Comparison of ENCODE assay signal across 9 cellular contexts in genomic region chr2:30373881-30374302, GRCh38.
A peak's percentile ranks its signal among the peaks of the same experiment; 100 is the strongest.
DNase-seq lines count a peak whose midpoint lies in the region; ATAC-seq and TF ChIP-seq lines count a peak whose summit lies in the region.
"Had no signal": no experiment of that assay in that cellular context is flagged by ENCODE, and none has a peak within 500 bp of the region (broad histone marks: within the 10 kb centered on the region; RNA-seq: fewer than 3 reads in every experiment).

No MANE protein-coding gene starts in this region.

- H3K4me3 ChIP-seq in adipocyte (ENCODE audit: low read length) (no peak overlapping the region), hepatocyte (no peak overlapping the region)

- H3K4me2 ChIP-seq in hepatocyte = no peak overlapping the region

- peak overlapping the region; percentile 58 for H3K9ac ChIP-seq in adipocyte (ENCODE audit: low read length)

- H3K4me1 ChIP-seq in adipocyte (ENCODE audit: control insufficient read depth, insufficient read depth, low read length) (peaks cover 32% of the 10 kb centered on the region), hepatocyte (ENCODE audit: insufficient read depth) (no peaks in the 10 kb centered on the region)

- no peaks in the 10 kb centered on the region for H3K9me3 ChIP-seq in adipocyte (ENCODE audit: control insufficient read depth, low read length)
- no peaks in the 10 kb centered on the region for H3K9me3 ChIP-seq in hepatocyte (ENCODE audit: low read depth)

- no peak overlapping the region for H3K27ac ChIP-seq in hepatocyte

- H3K9me2 ChIP-seq in hepatocyte (replicated peaks; ENCODE audit: insufficient read depth) = no peaks in the 10 kb centered on the region

- H3K27me3 ChIP-seq in adipocyte (replicated peaks; ENCODE audit: control insufficient read depth, insufficient read depth, low read length) = no peaks in the 10 kb centered on the region
- no peaks in the 10 kb centered on the region for H3K27me3 ChIP-seq in hepatocyte

- H4K20me1 ChIP-seq in hepatocyte (ENCODE audit: insufficient read depth, poor library complexity, severe bottlenecking) = no peaks in the 10 kb centered on the region

- WGBS in hepatocyte (ENCODE audit: low lambda C conversion rate, missing lambda C conversion rate) = 93% methylated on average over 9 of the region's 9 CpGs

- no peaks in the 10 kb centered on the region for H3K79me2 ChIP-seq in hepatocyte

- TF ChIP-seq CTCF in hepatocyte (IDR thresholded peaks at IDR 0.05; ENCODE audit: poor library complexity) = no peak

- ATAC-seq in HG03196 (IDR thresholded peaks at IDR 0.05; ENCODE audit: unreplicated experiment) (no peak), GM19455 (IDR thresholded peaks at IDR 0.05; ENCODE audit: unreplicated experiment) (no peak)
- ATAC-seq: T-cell had no signal

- H3K36me3 ChIP-seq in adipocyte (ENCODE audit: control insufficient read depth, insufficient read depth, low read length, severe bottlenecking) (no peaks in the 10 kb centered on the region), hepatocyte (replicated peaks; ENCODE audit: insufficient read depth, low read depth) (no peaks in the 10 kb centered on the region)

- DNase-seq in AG08396 (ENCODE audit: low spot score) = peak; percentile 53
- peak; percentile 5 for DNase-seq in GOT3 (lab: John Stamatoyannopoulos, UW)
- DNase-seq in adipocyte (ENCODE audit: low read depth) = peak; percentile 70
- peak; percentile 75 for DNase-seq in hepatic stellate cell (ENCODE audit: low spot score)
- DNase-seq in hepatocyte (ENCODE audit: low spot score) = no peak
- DNase-seq in HuH-7.5 (ENCODE audit: low spot score) = no peak
- DNase-seq: T-cell had no signal

- H2AFZ ChIP-seq in hepatocyte = no peak overlapping the region

Comparison
In these comparisons a context has a peak if more than half of its experiments do, and no peak if none do; other contexts are left out.
1. DNase-seq: peak in AG08396 (single experiment), GOT3 (single experiment), adipocyte (single experiment) and hepatic stellate cell (single experiment); none in hepatocyte (single experiment) and HuH-7.5 (single experiment).